In the genomic region with DNA sequence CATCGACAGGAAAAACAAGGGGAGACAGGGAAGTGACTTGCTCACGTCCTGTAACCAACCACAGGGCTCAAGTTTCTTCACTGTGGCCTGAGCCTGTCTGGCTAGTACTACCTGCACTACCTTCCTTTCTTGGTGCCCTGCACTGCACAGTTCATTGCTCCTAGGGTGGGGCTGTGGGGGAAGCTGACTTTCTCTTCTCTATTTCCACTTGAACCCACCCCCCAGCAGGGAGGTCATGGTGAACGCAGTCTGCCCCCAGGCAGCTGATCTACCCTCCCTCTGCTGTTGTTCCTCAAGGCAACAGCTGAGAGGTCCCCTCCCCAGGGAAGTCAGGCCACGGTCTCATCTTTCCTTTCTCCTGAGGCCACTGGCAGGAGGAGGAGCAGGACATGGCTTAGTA, we compare ENCODE assay signal across 17 cellular contexts.
DNase-seq lines count a peak whose midpoint lies in the region; ATAC-seq, FAIRE-seq and TF ChIP-seq lines count a peak whose summit lies in the region.
"Had no signal": no experiment of that assay in that cellular context is flagged by ENCODE, and none has a peak within 500 bp of the region (broad histone marks: within the 10 kb centered on the region; RNA-seq: fewer than 3 reads in every experiment).

No MANE protein-coding gene starts in this region.

- in situ Hi-C loops in GM23248 (cut with MboI), result no loop called here

- H3K4me1 ChIP-seq in DOHH2 (ENCODE audit: control insufficient read depth, low read length) (peaks cover 33% of the 10 kb centered on the region), astrocyte (ENCODE audit: insufficient read depth, low read length) (no peaks in the 10 kb centered on the region), GM23248 (ENCODE audit: insufficient read depth) (no peaks in the 10 kb centered on the region)

- H3F3A ChIP-seq in DOHH2 (ENCODE audit: control insufficient read depth, insufficient read depth), result no peaks in the 10 kb centered on the region
- no peaks in the 10 kb centered on the region for H3F3A ChIP-seq in GM23248 (ENCODE audit: insufficient read depth)

- no peaks in the 10 kb centered on the region for H3K27me3 Mint-ChIP-seq in astrocyte (ENCODE audit: low read depth, unreplicated experiment)
- H3K27me3 Mint-ChIP-seq: activated CD8-positive, alpha-beta memory T cell treated with anti-CD3 and anti-CD28 coated beads, Interleukin-2, amount 10 ng/mL, durations not matched to agents 7 days and 5 days had no signal

- 26 to 29% methylated on average over 4 of the region's 4 CpGs for WGBS in GM23248 (ENCODE audit: low coverage in 1 of 2, low lambda C conversion rate in 2 of 2, missing lambda C conversion rate in 2 of 2), 2 experiments

- peak; percentile 85 for ATAC-seq in GM19468 (IDR thresholded peaks at IDR 0.05; ENCODE audit: extremely low read depth, unreplicated experiment)
- ATAC-seq in HG03025 (IDR thresholded peaks at IDR 0.05; ENCODE audit: low FRiP score, unreplicated experiment), result peak; percentile 93
- ATAC-seq: activated CD8-positive, alpha-beta memory T cell treated with anti-CD3 and anti-CD28 coated beads, Interleukin-2, amount 10 ng/mL, durations not matched to agents 7 days and 5 days; Panc1 had no signal

- no peak overlapping the region for H3K4me3 Mint-ChIP-seq in astrocyte (ENCODE audit: unreplicated experiment)
- H3K4me3 Mint-ChIP-seq: activated CD8-positive, alpha-beta memory T cell treated with anti-CD3 and anti-CD28 coated beads, Interleukin-2, amount 10 ng/mL, durations not matched to agents 7 days and 5 days; stimulated activated naive CD8-positive, alpha-beta T cell treated with anti-CD3 and anti-CD28 coated beads, Interleukin-15, Interleukin-2, amounts not matched to agents 100 ng/mL and 50 ng/mL, for 24 hours had no signal

- DNase-seq in astrocyte (ENCODE audit: low read depth), result no peak
- no peak for DNase-seq in superior temporal gyrus (ENCODE audit: extremely low spot score)
- DNase-seq in H54 (ENCODE audit: insufficient read length, low spot score), result no peak
- DNase-seq in GM23248, result no peak
- DNase-seq in NCI-H2227 (lab: John Stamatoyannopoulos, UW; ENCODE audit: unreplicated experiment), result no peak
- DNase-seq: activated CD8-positive, alpha-beta memory T cell treated with anti-CD3 and anti-CD28 coated beads, Interleukin-2, amount 10 ng/mL, durations not matched to agents 7 days and 5 days; dorsolateral prefrontal cortex; KBM-7; NCI-H2029; stimulated activated CD4-positive, alpha-beta T cell treated with anti-CD3 and anti-CD28 coated beads, Interleukin-2, amount 100 ng/mL, for 24 hours had no signal

- H3K4me2 ChIP-seq in DOHH2 (ENCODE audit: low read length), result peak overlapping the region; percentile 61
- H3K4me2 ChIP-seq in astrocyte (ENCODE audit: low read length), result no peak overlapping the region
- no peak overlapping the region for H3K4me2 ChIP-seq in GM23248 (ENCODE audit: unreplicated experiment)

- H3K9me2 ChIP-seq in DOHH2 (replicated peaks; ENCODE audit: control insufficient read depth, low read length), result no peaks in the 10 kb centered on the region
- H3K9me2 ChIP-seq in GM23248 (ENCODE audit: insufficient read depth), result no peaks in the 10 kb centered on the region

- H3K36me3 Mint-ChIP-seq in astrocyte (ENCODE audit: low read depth, unreplicated experiment), result no peaks in the 10 kb centered on the region
- H3K36me3 Mint-ChIP-seq: activated CD8-positive, alpha-beta memory T cell treated with anti-CD3 and anti-CD28 coated beads, Interleukin-2, amount 10 ng/mL, durations not matched to agents 7 days and 5 days had no signal

- H3K9ac ChIP-seq in astrocyte (ENCODE audit: low read length) (no peak overlapping the region), GM23248 (no peak overlapping the region)

- peaks cover 6% of the 10 kb centered on the region for H3K9me3 Mint-ChIP-seq in astrocyte (ENCODE audit: unreplicated experiment)

- H3K36me3 ChIP-seq in DOHH2 (ENCODE audit: control insufficient read depth, low read length), result peaks cover 5% of the 10 kb centered on the region; the same call in 1 of the 2 replicates
- H3K36me3 ChIP-seq in astrocyte (ENCODE audit: insufficient read depth, low read length), result no peaks in the 10 kb centered on the region
- no peaks in the 10 kb centered on the region for H3K36me3 ChIP-seq in GM23248 (ENCODE audit: low read depth)

- H3K27me3 ChIP-seq in DOHH2 (ENCODE audit: control insufficient read depth, low read length), result no peaks in the 10 kb centered on the region
- no peaks in the 10 kb centered on the region for H3K27me3 ChIP-seq in astrocyte (ENCODE audit: insufficient read depth, low read length)
- no peaks in the 10 kb centered on the region for H3K27me3 ChIP-seq in GM23248 (replicated peaks; ENCODE audit: insufficient read depth)

- no peak overlapping the region for H3K27ac Mint-ChIP-seq in astrocyte (ENCODE audit: unreplicated experiment)
- H3K27ac Mint-ChIP-seq: activated CD8-positive, alpha-beta memory T cell treated with anti-CD3 and anti-CD28 coated beads, Interleukin-2, amount 10 ng/mL, durations not matched to agents 7 days and 5 days; stimulated activated naive CD8-positive, alpha-beta T cell treated with anti-CD3 and anti-CD28 coated beads, Interleukin-15, Interleukin-2, amounts not matched to agents 100 ng/mL and 50 ng/mL, for 24 hours had no signal

- FAIRE-seq in astrocyte (lab: Jason Lieb, UNC), result no peak
- FAIRE-seq in H54 (lab: Jason Lieb, UNC), result no peak
- FAIRE-seq: A204.1, GM18507 had no signal

- H2AFZ ChIP-seq in astrocyte (ENCODE audit: low read depth, low read length) (peak overlapping the region; percentile 4), GM23248 (no peak overlapping the region)

- H3K79me2 ChIP-seq in DOHH2 (ENCODE audit: control insufficient read depth, low read length), result no peaks in the 10 kb centered on the region
- no peaks in the 10 kb centered on the region for H3K79me2 ChIP-seq in astrocyte (ENCODE audit: insufficient read depth, low read length)
- H3K79me2 ChIP-seq in GM23248 (ENCODE audit: insufficient read depth), result no peaks in the 10 kb centered on the region

- H3K4me1 Mint-ChIP-seq in astrocyte (ENCODE audit: low read depth, unreplicated experiment), result no peaks in the 10 kb centered on the region
- H3K4me1 Mint-ChIP-seq: activated CD8-positive, alpha-beta memory T cell treated with anti-CD3 and anti-CD28 coated beads, Interleukin-2, amount 10 ng/mL, durations not matched to agents 7 days and 5 days had no signal

- TF ChIP-seq CTCF in DOHH2 (IDR thresholded peaks at IDR 0.05; ENCODE audit: low read depth, low read length, poor library complexity, severe bottlenecking) (no peak), astrocyte (IDR thresholded peaks at IDR 0.05; ENCODE audit: insufficient read depth, low read depth, low read length) (no peak)

- TF ChIP-seq POLR2A in H54 (IDR thresholded peaks at IDR 0.05; ENCODE audit: low read depth, low read length), result no peak

- peak overlapping the region; percentile 30 for H3K4me3 ChIP-seq in DOHH2 (ENCODE audit: low read length)
- no peak overlapping the region for H3K4me3 ChIP-seq in astrocyte (ENCODE audit: insufficient read depth, low read depth, low read length)
- H3K4me3 ChIP-seq in GM23248, result no peak overlapping the region
- H3K4me3 ChIP-seq: dorsolateral prefrontal cortex had no signal

- peak overlapping the region; percentile 9 for H3K27ac ChIP-seq in DOHH2 (ENCODE audit: low read depth, low read length)
- no peak overlapping the region for H3K27ac ChIP-seq in astrocyte (ENCODE audit: low read depth, low read length)
- no peak overlapping the region for H3K27ac ChIP-seq in GM23248
- H3K27ac ChIP-seq: dorsolateral prefrontal cortex had no signal

- H3K9me3 ChIP-seq in DOHH2 (ENCODE audit: control insufficient read depth, insufficient read depth, low read length), result peaks cover 11% of the 10 kb centered on the region; the same call in 1 of the 2 replicates
- H3K9me3 ChIP-seq in astrocyte (ENCODE audit: insufficient read depth, low read depth, low read length), result no peaks in the 10 kb centered on the region
- H3K9me3 ChIP-seq in GM23248 (ENCODE audit: low read depth), result no peaks in the 10 kb centered on the region

- H4K20me1 ChIP-seq in DOHH2 (ENCODE audit: control insufficient read depth, insufficient read depth, low read depth, low read length) (no peaks in the 10 kb centered on the region), astrocyte (ENCODE audit: insufficient read depth, low read length) (no peaks in the 10 kb centered on the region), GM23248 (ENCODE audit: insufficient read depth) (no peaks in the 10 kb centered on the region)
